Comparison of ENCODE assay signal across 8 cellular contexts in genomic region chr12:25958254-25959068, GRCh38. TPM values are rescaled to one million over a fixed set of nuclear protein-coding genes. Genes with fewer than 3 reads are reported as not detected.
DNase-seq lines count a peak whose midpoint lies in the region; ATAC-seq, FAIRE-seq and TF ChIP-seq lines count a peak whose summit lies in the region.

A gene with protein sequence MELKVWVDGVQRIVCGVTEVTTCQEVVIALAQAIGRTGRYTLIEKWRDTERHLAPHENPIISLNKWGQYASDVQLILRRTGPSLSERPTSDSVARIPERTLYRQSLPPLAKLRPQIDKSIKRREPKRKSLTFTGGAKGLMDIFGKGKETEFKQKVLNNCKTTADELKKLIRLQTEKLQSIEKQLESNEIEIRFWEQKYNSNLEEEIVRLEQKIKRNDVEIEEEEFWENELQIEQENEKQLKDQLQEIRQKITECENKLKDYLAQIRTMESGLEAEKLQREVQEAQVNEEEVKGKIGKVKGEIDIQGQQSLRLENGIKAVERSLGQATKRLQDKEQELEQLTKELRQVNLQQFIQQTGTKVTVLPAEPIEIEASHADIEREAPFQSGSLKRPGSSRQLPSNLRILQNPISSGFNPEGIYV (plus strand): TSS chr12:25958682. CDS start chr12:26055344, 96,662 bp downstream.

- no peaks in the 10 kb centered on the region for H3K9me3 ChIP-seq in HepG2 (ENCODE audit: low read length)

- BruUV-seq in HepG2 (replicated peaks; lab: Mats Ljungman, UMichigan), result no TSS peak

- peak within 1 kb of the TSS; percentile 52 for H3K9ac ChIP-seq in HepG2 (ENCODE audit: insufficient read depth, low read depth, low read length)

- peaks cover 0 to 21% of the 10 kb centered on the region in 2 experiments; a peak in 3 of 5 replicates for H3K27me3 ChIP-seq in HepG2 (ENCODE audit: control insufficient read depth in 1 of 2, insufficient read depth in 2 of 2, low read length in 2 of 2)

- no peak for TF ChIP-seq CTCF in HepG2 (CRISPR knock-in tag; IDR thresholded peaks at IDR 0.05)

- TF ChIP-seq EP300 in HepG2 (IDR thresholded peaks at IDR 0.05; ENCODE audit: low read depth in 2 of 2, low read length in 2 of 2) (no peak), HepG2 (CRISPR knock-in tag; IDR thresholded peaks at IDR 0.05; ENCODE audit: borderline replicate concordance) (no peak)

- peaks cover 17 to 19% (median 19%) of the 10 kb centered on the region in 3 donors for H3K4me1 Mint-ChIP-seq in T-cell

- peak within 1 kb of the TSS; percentile 66 to 89 (median 72) for H3K4me3 Mint-ChIP-seq in T-cell

- WGBS in HepG2 (ENCODE audit: low lambda C conversion rate), result 0% methylated on average over 4 of the region's 140 CpGs

- H3K4me2 ChIP-seq in HepG2 (ENCODE audit: low read depth, low read length), result peak within 1 kb of the TSS; percentile 84

- H3K36me3 ChIP-seq in HepG2 (replicated peaks in 1 of 2; ENCODE audit: control insufficient read depth in 1 of 2, insufficient read depth in 2 of 2, low read length in 2 of 2), result no peaks in the 10 kb centered on the region

- TF ChIP-seq RAD21 in HepG2 (CRISPR knock-in tag; IDR thresholded peaks at IDR 0.05), result no peak

- POLR2A ChIA-PET in T-cell (lab: Charles Lee), result no interaction called here
- POLR2A ChIA-PET in HepG2 (lab: Yijun Ruan, JAX), result no interaction called here

- H3K4me3 ChIP-seq in Jurkat, Clone E6-1 (ENCODE audit: low read length), result peak within 1 kb of the TSS; percentile 28
- peak within 1 kb of the TSS; percentile 67 to 74 (median 69) for H3K4me3 ChIP-seq in HepG2 (replicated peaks in 1 of 3; ENCODE audit: insufficient read depth in 1 of 3, low read depth in 2 of 3, low read length in 3 of 3)

- H4K20me1 ChIP-seq in HepG2 (ENCODE audit: insufficient read depth, low read length), result no peaks in the 10 kb centered on the region

- FAIRE-seq in HepG2 (lab: Jason Lieb, UNC), result no peak

- CTCF ChIA-PET in T-cell (lab: Charles Lee) (no interaction called here), HepG2 (lab: Yijun Ruan, JAX; ENCODE audit: low intra/inter-chr PET ratio, low total read pairs) (no interaction called here)

- H3K9me3 Mint-ChIP-seq in T-cell, result no peaks in the 10 kb centered on the region

- H3K79me2 ChIP-seq in HepG2 (ENCODE audit: insufficient read depth, low read length), result no peaks in the 10 kb centered on the region

- H3K27ac ChIP-seq in HepG2 (ENCODE audit: extremely low read length, insufficient read depth, low read length), result no peak within 1 kb of the TSS

- intact Hi-C loops in HepG2 (cut with micrococcal nuclease; ENCODE audit: unreplicated experiment), result no loop called here

- DNase-seq in SIG-M5 treated with dmso at 0.1 percent for 504 hours (lab: John Stamatoyannopoulos, UW; ENCODE audit: unreplicated experiment) (peak; percentile 24), SIG-M5 (lab: John Stamatoyannopoulos, UW) (no peak), T-cell (no peak), ecto neural progenitor cell (ENCODE audit: low spot score) (peak; percentile 92), HepG2 (ENCODE audit: low spot score) (peak; percentile 23)
- DNase-seq in Jurkat, Clone E6-1 (ENCODE audit: low read depth, low spot score), result no peak
- DNase-seq in stimulated activated naive CD8-positive, alpha-beta T cell treated with anti-CD3 and anti-CD28 coated beads, Interleukin-15, Interleukin-2, amounts not matched to agents 100 U/mL and 50 U/mL, for 24 hours, result peak; percentile 41

- in situ Hi-C loops in HepG2 (cut with HindIII; ENCODE audit: extremely low pct_ligation_motif_present, low pct_unique_long_range_greater_than_20kb), result no loop called here

- peaks cover 30 to 64% of the 10 kb centered on the region in 2 donors for H3K27me3 Mint-ChIP-seq in T-cell

- no peak within 1 kb of the TSS for H3K27ac Mint-ChIP-seq in T-cell

- peaks cover 11% of the 10 kb centered on the region for H3K4me1 ChIP-seq in HepG2 (ENCODE audit: insufficient read depth, low read length)

- TF ChIP-seq POLR2A in HepG2 (IDR thresholded peaks at IDR 0.05; ENCODE audit: insufficient read depth in 1 of 2, low read depth in 2 of 2, low read length in 2 of 2), result no peak

- peak within 1 kb of the TSS; percentile 42 for H2AFZ ChIP-seq in HepG2 (ENCODE audit: low read length)

- ATAC-seq in GM21786 (IDR thresholded peaks at IDR 0.05; ENCODE audit: unreplicated experiment) (peak; percentile 82), T-cell (replicated peaks in 1 of 4) (peak; percentile 47 to 67 (median 58)), HepG2 (peak; percentile 93)
- ATAC-seq in stimulated activated naive CD8-positive, alpha-beta T cell treated with anti-CD3 and anti-CD28 coated beads, Interleukin-15, Interleukin-2, amounts not matched to agents 100 U/mL and 50 U/mL, for 24 hours, result peak; percentile 65

- no peaks in the 10 kb centered on the region for H3K36me3 Mint-ChIP-seq in T-cell

TF ChIP-seq in HepG2, 621 proteins besides CTCF, POLR2A, EP300 and RAD21 (continues in another document):
- TF ChIP-seq NONO (IDR thresholded peaks at IDR 0.05) (no peak), NONO (CRISPR knock-in tag; conservative IDR thresholded peaks at IDR 0.05) (no peak), ZNF274 (CRISPR knock-in tag; IDR thresholded peaks at IDR 0.05) (no peak), PHF5A (CRISPR knock-in tag; IDR thresholded peaks at IDR 0.05; ENCODE audit: low read depth, unreplicated experiment) (no peak), ZNF292 (CRISPR knock-in tag; IDR thresholded peaks at IDR 0.05; ENCODE audit: borderline replicate concordance, low read depth) (no peak), ZKSCAN5 (CRISPR knock-in tag; IDR thresholded peaks at IDR 0.05) (no peak), REXO4 (CRISPR knock-in tag; IDR thresholded peaks at IDR 0.05; ENCODE audit: borderline replicate concordance) (no peak), ZFX (CRISPR knock-in tag; IDR thresholded peaks at IDR 0.05; ENCODE audit: low read depth) (peak; percentile 36), CEBPB (IDR thresholded peaks at IDR 0.05; ENCODE audit: borderline replicate concordance, low read depth, low read length) (no peak)
- TF ChIP-seq, protein P1, sequence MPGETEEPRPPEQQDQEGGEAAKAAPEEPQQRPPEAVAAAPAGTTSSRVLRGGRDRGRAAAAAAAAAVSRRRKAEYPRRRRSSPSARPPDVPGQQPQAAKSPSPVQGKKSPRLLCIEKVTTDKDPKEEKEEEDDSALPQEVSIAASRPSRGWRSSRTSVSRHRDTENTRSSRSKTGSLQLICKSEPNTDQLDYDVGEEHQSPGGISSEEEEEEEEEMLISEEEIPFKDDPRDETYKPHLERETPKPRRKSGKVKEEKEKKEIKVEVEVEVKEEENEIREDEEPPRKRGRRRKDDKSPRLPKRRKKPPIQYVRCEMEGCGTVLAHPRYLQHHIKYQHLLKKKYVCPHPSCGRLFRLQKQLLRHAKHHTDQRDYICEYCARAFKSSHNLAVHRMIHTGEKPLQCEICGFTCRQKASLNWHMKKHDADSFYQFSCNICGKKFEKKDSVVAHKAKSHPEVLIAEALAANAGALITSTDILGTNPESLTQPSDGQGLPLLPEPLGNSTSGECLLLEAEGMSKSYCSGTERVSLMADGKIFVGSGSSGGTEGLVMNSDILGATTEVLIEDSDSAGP (CRISPR knock-in tag; IDR thresholded peaks at IDR 0.05; ENCODE audit: borderline replicate concordance), result peak; percentile 63
- TF ChIP-seq, protein P2, sequence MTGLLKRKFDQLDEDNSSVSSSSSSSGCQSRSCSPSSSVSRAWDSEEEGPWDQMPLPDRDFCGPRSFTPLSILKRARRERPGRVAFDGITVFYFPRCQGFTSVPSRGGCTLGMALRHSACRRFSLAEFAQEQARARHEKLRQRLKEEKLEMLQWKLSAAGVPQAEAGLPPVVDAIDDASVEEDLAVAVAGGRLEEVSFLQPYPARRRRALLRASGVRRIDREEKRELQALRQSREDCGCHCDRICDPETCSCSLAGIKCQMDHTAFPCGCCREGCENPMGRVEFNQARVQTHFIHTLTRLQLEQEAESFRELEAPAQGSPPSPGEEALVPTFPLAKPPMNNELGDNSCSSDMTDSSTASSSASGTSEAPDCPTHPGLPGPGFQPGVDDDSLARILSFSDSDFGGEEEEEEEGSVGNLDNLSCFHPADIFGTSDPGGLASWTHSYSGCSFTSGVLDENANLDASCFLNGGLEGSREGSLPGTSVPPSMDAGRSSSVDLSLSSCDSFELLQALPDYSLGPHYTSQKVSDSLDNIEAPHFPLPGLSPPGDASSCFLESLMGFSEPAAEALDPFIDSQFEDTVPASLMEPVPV (CRISPR knock-in tag; IDR thresholded peaks at IDR 0.05), result no peak

RNA-seq across cellular contexts. Expression of the gene that starts here (rescaled TPM):
- 9.9 TPM for polyA plus RNA-seq in Jurkat, Clone E6-1 (2012; ENCODE audit: insufficient read depth, insufficient read length)
- under 1 TPM in 4 of 5 donors, not detected in 1; 0.50 to 0.98 (median 0.73) TPM for total RNA-seq in T-cell
- total RNA-seq in HepG2 (2016; rRNA removed; fragmentation: Illumina TruSeq; extraction: Trizol), result 9.2 and 10.4 TPM in 2 replicates
- total RNA-seq in HepG2 (2016; cell fraction: cytosol; rRNA removed; fragmentation: Illumina TruSeq; extraction: Trizol; ENCODE audit: low read depth), result 4.9 and 5.8 TPM in 2 replicates
- total RNA-seq in HepG2 (2016; cell fraction: insoluble cytoplasmic fraction; rRNA removed; fragmentation: Illumina TruSeq; extraction: Trizol), result 7.7 and 12.0 TPM in 2 replicates
- total RNA-seq in HepG2 (2016; cell fraction: membrane; rRNA removed; fragmentation: Illumina TruSeq; extraction: Trizol), result 6.1 and 7.6 TPM in 2 replicates
- 6.3 and 6.7 TPM in 2 replicates for total RNA-seq in HepG2 (2016; cell fraction: nucleus; rRNA removed; fragmentation: Illumina TruSeq; extraction: Trizol)
- 0.54 and 0.82 TPM in 2 replicates for polyA plus RNA-seq in HepG2 (2011; rRNA removed)
- polyA plus RNA-seq in HepG2 (2011; cell fraction: cytosol; rRNA removed), result 0.25 and 0.50 TPM in 2 replicates
- 0.14 and 0.16 TPM in 2 replicates for polyA plus RNA-seq in HepG2 (2011; cell fraction: nucleus; rRNA removed)
- polyA plus RNA-seq in HepG2 (2012), result 0.51 and 0.57 TPM in 2 replicates
- 0.34 and 0.36 TPM in 2 replicates for polyA plus RNA-seq in HepG2 (2016; cell fraction: cytosol; fragmentation: Illumina TruSeq; extraction: Trizol; ENCODE audit: low read depth)
- 3.8 and 4.0 TPM in 2 replicates for polyA plus RNA-seq in HepG2 (2016; cell fraction: insoluble cytoplasmic fraction; fragmentation: Illumina TruSeq; extraction: Trizol; ENCODE audit: low read depth)
- 0.88 and 0.97 TPM in 2 replicates for polyA plus RNA-seq in HepG2 (2016; cell fraction: membrane; fragmentation: Illumina TruSeq; extraction: Trizol; ENCODE audit: low read depth)
- 2.9 and 3.3 TPM in 2 replicates for polyA plus RNA-seq in HepG2 (2016; cell fraction: nucleus; fragmentation: Illumina TruSeq; extraction: Trizol; ENCODE audit: insufficient read depth, low read depth)
- polyA minus RNA-seq in HepG2 (2011; rRNA and poly(A)+ RNA removed; ENCODE audit: low replicate concordance), result 0.74 and 52.7 TPM in 2 replicates
- polyA minus RNA-seq in HepG2 (2011; cell fraction: cytosol; rRNA and poly(A)+ RNA removed), result 1.1 and 3.2 TPM in 2 replicates
- 3.4 and 3.5 TPM in 2 replicates for polyA minus RNA-seq in HepG2 (2011; cell fraction: nucleus; rRNA and poly(A)+ RNA removed)

Comparison
In these comparisons a context has a peak if more than half of its experiments do, and no peak if none do; other contexts are left out.
1. DNase-seq: peak in SIG-M5 treated with dmso at 0.1 percent for 504 hours (single experiment), ecto neural progenitor cell (single experiment), HepG2 (single experiment) and stimulated activated naive CD8-positive, alpha-beta T cell treated with anti-CD3 and anti-CD28 coated beads, Interleukin-15, Interleukin-2, amounts not matched to agents 100 U/mL and 50 U/mL, for 24 hours (single experiment); none in SIG-M5 (single experiment), Jurkat, Clone E6-1 (single experiment) and T-cell (0 of 34).
2. Peak in ATAC-seq in T-cell; RNA of the gene not detected or under 1 TPM.
3. Peak in every context shown above with its lines, with median percentiles within 50 percentile points of each other: ATAC-seq.